12 cellular contexts compared by ENCODE assay signal in genomic region chr20:37365760-37366638, GRCh38. TPM values are rescaled to one million over a fixed set of nuclear protein-coding genes. Genes with fewer than 3 reads are reported as not detected.
DNase-seq lines count a peak whose midpoint lies in the region; ATAC-seq, FAIRE-seq and TF ChIP-seq lines count a peak whose summit lies in the region.
"Had no signal": no experiment of that assay in that cellular context is flagged by ENCODE, and none has a peak within 500 bp of the region (broad histone marks: within the 10 kb centered on the region; RNA-seq: fewer than 3 reads in every experiment).

No MANE protein-coding gene starts in this region.

- ATAC-seq in GM21515 (IDR thresholded peaks at IDR 0.05; ENCODE audit: unreplicated experiment) (peak; percentile 60), HG03565 (IDR thresholded peaks at IDR 0.05; ENCODE audit: unreplicated experiment) (peak; percentile 55)
- ATAC-seq: activated CD8-positive, alpha-beta T cell treated with anti-CD3 and anti-CD28 coated beads, Interleukin-2, amount 10 ng/mL, durations not matched to agents 7 days and 5 days; Panc1 had no signal

- TF ChIP-seq POLR2A in GM12891 (IDR thresholded peaks at IDR 0.05; ENCODE audit: low read depth, low read length) = no peak

- H3K27me3 ChIP-seq in layer of hippocampus (ENCODE audit: control insufficient read depth, insufficient read depth, low read length) = no peaks in the 10 kb centered on the region
- H3K27me3 ChIP-seq: cardiac muscle cell had no signal

- DNase-seq in GM12891 (ENCODE audit: insufficient read length, low spot score) (no peak), NK-92 (lab: John Stamatoyannopoulos, UW; ENCODE audit: unreplicated experiment) (no peak), occipital lobe (lab: John Stamatoyannopoulos, UW) (no peak), NCI-H2227 treated with DMSO at 0.1 percent for 48 hours (lab: John Stamatoyannopoulos, UW) (no peak)
- no peak for DNase-seq in activated CD8-positive, alpha-beta memory T cell treated with anti-CD3 and anti-CD28 coated beads for 24 hours
- DNase-seq: activated CD8-positive, alpha-beta T cell treated with anti-CD3 and anti-CD28 coated beads, Interleukin-2, amount 10 ng/mL, durations not matched to agents 7 days and 5 days; DND-41 had no signal

- peak overlapping the region; percentile 22 for H3K27ac ChIP-seq in layer of hippocampus (ENCODE audit: low read depth, low read length)
- H3K27ac ChIP-seq: cardiac muscle cell had no signal

- FAIRE-seq in GM12891 (lab: Jason Lieb, UNC) = peak; percentile 90

TF ChIP-seq in GM12891, 5 proteins besides CTCF, POLR2A, EP300 and RAD21:
- TF ChIP-seq SPI1 (IDR thresholded peaks at IDR 0.05; ENCODE audit: low read depth, low read length) (peak; percentile 90), PAX5 (IDR thresholded peaks at IDR 0.05; ENCODE audit: insufficient read depth, low read length, severe bottlenecking) (no peak), TAF1 (IDR thresholded peaks at IDR 0.05; ENCODE audit: low read depth, low read length) (no peak), POU2F2 (IDR thresholded peaks at IDR 0.05; ENCODE audit: low read depth, low read length) (peak; percentile 51; the same call in 1 of the 2 replicates)

RNA-seq across cellular contexts. Expression of gene SRC, which starts 20.1 kb away (rescaled TPM):
- 24.6 TPM for polyA plus RNA-seq in GM12891 (2012; ENCODE audit: low read depth, missing spikeins)
- total RNA-seq in occipital lobe = 19.2 TPM
